In the genomic region with DNA sequence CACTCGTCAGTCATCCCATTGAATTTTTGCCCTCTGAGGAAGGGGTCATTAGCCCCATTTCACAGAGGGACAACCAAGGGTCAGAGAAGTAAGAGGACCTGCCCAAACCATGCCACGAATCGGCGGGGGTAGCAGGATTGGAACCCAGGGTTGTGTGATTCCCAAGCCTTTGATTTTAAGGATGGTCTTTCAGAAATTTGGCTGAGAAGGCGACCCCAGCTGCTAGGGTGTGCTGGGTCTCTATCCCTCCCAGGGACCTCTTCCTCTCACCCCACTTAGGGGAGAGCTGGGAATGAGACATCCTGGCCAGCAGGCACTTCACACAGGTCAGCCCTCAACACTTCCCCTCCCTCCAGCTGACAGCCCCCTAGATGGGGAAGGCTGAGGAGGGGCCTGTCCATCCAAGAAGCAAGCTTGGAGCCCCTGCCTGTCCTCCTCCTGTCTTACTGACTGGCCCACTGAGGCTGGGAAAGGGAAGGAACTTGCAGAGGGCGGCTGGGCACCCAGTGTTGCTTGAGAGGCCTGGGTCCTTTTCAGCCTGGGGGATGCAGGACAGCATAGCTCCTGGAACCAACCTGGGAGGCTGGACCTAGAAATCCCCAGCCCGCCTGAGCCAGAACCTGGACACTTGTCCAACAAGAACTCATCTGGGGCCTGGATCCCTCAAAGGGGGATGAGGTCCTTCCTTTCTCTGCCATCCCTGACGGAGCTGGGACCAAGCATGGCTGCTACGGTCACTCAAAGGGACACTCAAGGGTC, we compare ENCODE assay signal across 11 cellular contexts. TPM values are rescaled to one million over a fixed set of nuclear protein-coding genes. Genes with fewer than 3 reads are reported as not detected.
DNase-seq lines count a peak whose midpoint lies in the region; ATAC-seq and TF ChIP-seq lines count a peak whose summit lies in the region.
"Had no signal": no experiment of that assay in that cellular context is flagged by ENCODE, and none has a peak within 500 bp of the region (broad histone marks: within the 10 kb centered on the region; RNA-seq: fewer than 3 reads in every experiment).

No MANE protein-coding gene starts in this region.

- 87 to 90% methylated on average over 7 to 8 of the region's 9 CpGs for WGBS in mesodermal cell (ENCODE audit: insufficient coverage in 2 of 2), 2 experiments

- H3K27ac Mint-ChIP-seq in activated CD4-positive, alpha-beta T cell treated with anti-CD3 and anti-CD28 coated beads, Interleukin-2, amount 10 ng/mL, durations not matched to agents 7 days and 5 days = no peak overlapping the region
- H3K27ac Mint-ChIP-seq in MCF 10A (ENCODE audit: low read depth, unreplicated experiment) = peak overlapping the region; percentile 35

- no peaks in the 10 kb centered on the region for H3K9me3 ChIP-seq in mesodermal cell (ENCODE audit: control insufficient read depth, low read length)
- H3K9me3 ChIP-seq in thoracic aorta = no peaks in the 10 kb centered on the region

- POLR2A ChIA-PET in activated CD4-positive, alpha-beta T cell treated with anti-CD3 and anti-CD28 coated beads, Interleukin-2, amount 10 ng/mL, durations not matched to agents 7 days and 5 days (lab: Charles Lee) = no interaction called here
- POLR2A ChIA-PET in MCF 10A (lab: Yijun Ruan, JAX) = interaction anchor here (0.9 kb wide), 1 partner anchor 14 kb away, joined by 3 read pairs; no protein-coding TSS in a partner anchor

- peaks cover 13% of the 10 kb centered on the region for H3K4me1 Mint-ChIP-seq in activated CD4-positive, alpha-beta T cell treated with anti-CD3 and anti-CD28 coated beads, Interleukin-2, amount 10 ng/mL, durations not matched to agents 7 days and 5 days
- H3K4me1 Mint-ChIP-seq in MCF 10A (ENCODE audit: insufficient read depth, unreplicated experiment) = peaks cover 15% of the 10 kb centered on the region

- H3K9me3 Mint-ChIP-seq in activated CD4-positive, alpha-beta T cell treated with anti-CD3 and anti-CD28 coated beads, Interleukin-2, amount 10 ng/mL, durations not matched to agents 7 days and 5 days = no peaks in the 10 kb centered on the region
- no peaks in the 10 kb centered on the region for H3K9me3 Mint-ChIP-seq in MCF 10A (ENCODE audit: unreplicated experiment)

- H3K4me3 ChIP-seq in mesodermal cell (ENCODE audit: extremely low read depth, insufficient read depth, low read length, poor library complexity, severe bottlenecking) = peak overlapping the region; percentile 58
- peak overlapping the region; percentile 85 for H3K4me3 ChIP-seq in thoracic aorta

- H3K27me3 Mint-ChIP-seq in activated CD4-positive, alpha-beta T cell treated with anti-CD3 and anti-CD28 coated beads, Interleukin-2, amount 10 ng/mL, durations not matched to agents 7 days and 5 days = peaks cover 53% of the 10 kb centered on the region
- no peaks in the 10 kb centered on the region for H3K27me3 Mint-ChIP-seq in MCF 10A (ENCODE audit: insufficient read depth, unreplicated experiment)

- no peaks in the 10 kb centered on the region for H3K36me3 ChIP-seq in mesodermal cell (ENCODE audit: control insufficient read depth, insufficient read depth, low read length)
- H3K36me3 ChIP-seq in thoracic aorta = no peaks in the 10 kb centered on the region

- no peaks in the 10 kb centered on the region for H3K27me3 ChIP-seq in thoracic aorta (replicated peaks; ENCODE audit: insufficient read depth)

- H3K27ac ChIP-seq in mesodermal cell (ENCODE audit: low read depth, low read length, severe bottlenecking) (no peak overlapping the region), thoracic aorta (no peak overlapping the region)
- H3K27ac ChIP-seq: SK-N-MC had no signal

- intact Hi-C loops in MCF 10A (cut with micrococcal nuclease) = no loop called here

- no peak for DNase-seq in activated CD4-positive, alpha-beta T cell treated with anti-CD3 and anti-CD28 coated beads, Interleukin-2, amount 10 ng/mL, durations not matched to agents 7 days and 5 days
- DNase-seq in activated CD4-positive, alpha-beta T cell treated with anti-CD3 and anti-CD28 coated beads for 1 hour = no peak
- no peak for DNase-seq in MCF 10A (ENCODE audit: unreplicated experiment)
- DNase-seq in thoracic aorta (ENCODE audit: low spot score) = no peak
- no peak for DNase-seq in NCI-H2171 (lab: John Stamatoyannopoulos, UW)
- DNase-seq in NCI-H82 (lab: John Stamatoyannopoulos, UW) = no peak
- DNase-seq: activated gamma-delta T cell treated with Interleukin-2 at 50 U/mL for 16 hours; stimulated activated naive CD4-positive, alpha-beta T cell treated with Interleukin-2 at 50 U/mL for 16 hours had no signal

- peaks cover 52% of the 10 kb centered on the region for H3K4me1 ChIP-seq in mesodermal cell (ENCODE audit: control insufficient read depth, insufficient read depth, low read length, poor library complexity, severe bottlenecking)
- H3K4me1 ChIP-seq in thoracic aorta (ENCODE audit: control insufficient read depth in 1 of 2, low read depth in 2 of 2) = peaks cover 19 to 71% of the 10 kb centered on the region in 2 donors

- CTCF ChIA-PET in activated CD4-positive, alpha-beta T cell treated with anti-CD3 and anti-CD28 coated beads, Interleukin-2, amount 10 ng/mL, durations not matched to agents 7 days and 5 days (lab: Charles Lee) = interaction anchor here (1.5 kb wide), 1 partner anchor 127 kb away, joined by 4 read pairs; no protein-coding TSS in a partner anchor
- CTCF ChIA-PET in MCF 10A (lab: Yijun Ruan, JAX) = interaction anchor here (0.6 to 14.3 kb wide), 5 partner anchors 15 to 127 kb away, joined by 3 to 494 read pairs (median 5); no protein-coding TSS in a partner anchor

- peaks cover 2% of the 10 kb centered on the region for H3K36me3 Mint-ChIP-seq in activated CD4-positive, alpha-beta T cell treated with anti-CD3 and anti-CD28 coated beads, Interleukin-2, amount 10 ng/mL, durations not matched to agents 7 days and 5 days (ENCODE audit: low read depth)
- H3K36me3 Mint-ChIP-seq in MCF 10A (ENCODE audit: insufficient read depth, unreplicated experiment) = peaks cover 8% of the 10 kb centered on the region

- ATAC-seq in thoracic aorta (ENCODE audit: insufficient number of reproducible peaks, low FRiP score, low read depth) (no peak), HG03354 (IDR thresholded peaks at IDR 0.05; ENCODE audit: poor library complexity, severe bottlenecking, unreplicated experiment) (no peak)

- BruUV-seq in MCF 10A (replicated peaks; lab: Mats Ljungman, UMichigan) = no TSS peak

- peak overlapping the region; percentile 63 for H3K4me3 Mint-ChIP-seq in activated CD4-positive, alpha-beta T cell treated with anti-CD3 and anti-CD28 coated beads, Interleukin-2, amount 10 ng/mL, durations not matched to agents 7 days and 5 days
- peak overlapping the region; percentile 75 for H3K4me3 Mint-ChIP-seq in MCF 10A (ENCODE audit: unreplicated experiment)

- TF ChIP-seq CTCF in MCF 10A (IDR thresholded peaks at IDR 0.05; ENCODE audit: unreplicated experiment) (no peak), thoracic aorta (IDR thresholded peaks at IDR 0.05) (no peak)

RNA-seq across cellular contexts. Expression of gene SDC3, which starts 1.7 kb away (rescaled TPM):
- under 1 TPM; 0.10 to 0.12 TPM for total RNA-seq in activated CD4-positive, alpha-beta T cell treated with anti-CD3 and anti-CD28 coated beads, Interleukin-2, amount 10 ng/mL, durations not matched to agents 7 days and 5 days
- total RNA-seq in MCF 10A (2022) = 21.7 and 25.5 TPM in 2 replicates
- 80.5 TPM for polyA plus RNA-seq in mesodermal cell (2013, experiment 1 of 2)
- polyA plus RNA-seq in mesodermal cell (2013, experiment 2 of 2) = 64.9 TPM
- total RNA-seq in thoracic aorta = 10 to 100 TPM; 51.6 to 75.4 TPM

Comparison
In these comparisons a context has a peak if more than half of its experiments do, and no peak if none do; other contexts are left out.
1. RNA of gene SDC3, which starts 1.7 kb away (total RNA-seq): 51.6 to 75.4 TPM in thoracic aorta and 21.7 to 25.5 TPM in MCF 10A; 0.10 to 0.12 TPM in activated CD4-positive, alpha-beta T cell treated with anti-CD3 and anti-CD28 coated beads, Interleukin-2, amount 10 ng/mL, durations not matched to agents 7 days and 5 days; every median in the first group is over 10 times any median in the second.